Comparison of ENCODE assay signal across 8 cellular contexts in the genomic region with DNA sequence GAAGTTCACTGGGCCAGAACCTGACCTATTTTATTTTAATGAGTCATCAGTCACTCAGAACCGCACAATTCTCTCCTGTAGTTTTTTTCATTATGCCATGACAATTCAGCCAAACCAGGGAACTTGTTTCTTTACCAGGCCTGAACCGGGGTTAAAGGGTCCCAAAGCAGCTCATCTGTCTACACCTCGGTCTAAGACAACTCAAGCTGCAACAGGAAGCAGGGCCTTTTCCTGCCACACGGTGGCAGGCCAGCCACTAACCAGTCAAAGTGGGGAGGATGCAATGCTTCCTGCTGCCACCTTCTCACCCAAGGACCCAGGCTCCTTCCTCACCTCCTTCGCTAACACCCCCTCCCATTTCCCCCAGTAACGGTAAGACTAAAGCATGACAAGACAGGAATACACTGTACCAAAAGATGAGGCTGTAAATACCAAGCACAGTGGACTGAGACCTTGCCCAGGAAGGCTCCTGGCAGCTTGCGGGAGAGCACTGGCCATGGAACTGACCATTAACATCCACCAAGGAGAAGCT. TPM values are rescaled to one million over a fixed set of nuclear protein-coding genes. Genes with fewer than 3 reads are reported as not detected.
DNase-seq lines count a peak whose midpoint lies in the region; ATAC-seq and TF ChIP-seq lines count a peak whose summit lies in the region.

No MANE protein-coding gene starts in this region.

- peaks cover 6% of the 10 kb centered on the region for H3K4me1 Mint-ChIP-seq in activated CD8-positive, alpha-beta T cell treated with anti-CD3 and anti-CD28 coated beads, Interleukin-2, amount 10 ng/mL, durations not matched to agents 7 days and 5 days (ENCODE audit: low read depth)
- no peaks in the 10 kb centered on the region for H3K4me1 Mint-ChIP-seq in endodermal cell
- H3K4me1 Mint-ChIP-seq in naive thymus-derived CD8-positive, alpha-beta T cell, result peaks cover 0 to 3% (median 2%) of the 10 kb centered on the region in 4 donors
- H3K4me1 Mint-ChIP-seq in stimulated activated naive CD8-positive, alpha-beta T cell treated with anti-CD3 and anti-CD28 coated beads, Interleukin-15, amount 100 ng/mL, for 72 hours, result no peaks in the 10 kb centered on the region

- H3K9me3 ChIP-seq in endodermal cell (ENCODE audit: control insufficient read depth, low read length), result no peaks in the 10 kb centered on the region

- peak; percentile 72 for TF ChIP-seq CTCF in GM10248 (IDR thresholded peaks at IDR 0.05; ENCODE audit: control extremely low read depth, extremely low read depth, low read depth, missing control alignments)
- peak; percentile 92 for TF ChIP-seq CTCF in endodermal cell (conservative IDR thresholded peaks at IDR 0.05)

- CTCF ChIA-PET in GM10248 (lab: Yijun Ruan, JAX), result interaction anchor here (0.6 to 5.1 kb wide), 45 partner anchors 10 to 560 kb away, joined by 3 to 137 read pairs (median 5); partner anchors contain the start of gene ACKR3
- CTCF ChIA-PET in activated CD8-positive, alpha-beta T cell treated with anti-CD3 and anti-CD28 coated beads, Interleukin-2, amount 10 ng/mL, durations not matched to agents 7 days and 5 days (lab: Charles Lee), result interaction anchor here (0.6 to 9.1 kb wide), 30 partner anchors 10 to 573 kb away, joined by 3 to 347 read pairs (median 4); partner anchors contain the start of genes ACKR3 and COPS8

- no peak overlapping the region for H3K4me3 Mint-ChIP-seq in activated CD8-positive, alpha-beta T cell treated with anti-CD3 and anti-CD28 coated beads, Interleukin-2, amount 10 ng/mL, durations not matched to agents 7 days and 5 days
- H3K4me3 Mint-ChIP-seq in endodermal cell, result no peak overlapping the region
- H3K4me3 Mint-ChIP-seq in naive thymus-derived CD8-positive, alpha-beta T cell, result no peak overlapping the region
- H3K4me3 Mint-ChIP-seq in stimulated activated naive CD8-positive, alpha-beta T cell treated with anti-CD3 and anti-CD28 coated beads, Interleukin-15, amount 100 ng/mL, for 72 hours, result no peak overlapping the region

- no peak overlapping the region for H3K27ac ChIP-seq in endodermal cell (ENCODE audit: low read depth, low read length)

- no peaks in the 10 kb centered on the region for H3K9me3 Mint-ChIP-seq in activated CD8-positive, alpha-beta T cell treated with anti-CD3 and anti-CD28 coated beads, Interleukin-2, amount 10 ng/mL, durations not matched to agents 7 days and 5 days (ENCODE audit: insufficient read depth)
- H3K9me3 Mint-ChIP-seq in endodermal cell, result no peaks in the 10 kb centered on the region
- no peaks in the 10 kb centered on the region for H3K9me3 Mint-ChIP-seq in naive thymus-derived CD8-positive, alpha-beta T cell
- no peaks in the 10 kb centered on the region for H3K9me3 Mint-ChIP-seq in stimulated activated naive CD8-positive, alpha-beta T cell treated with anti-CD3 and anti-CD28 coated beads, Interleukin-15, amount 100 ng/mL, for 72 hours

- H3K27ac Mint-ChIP-seq in activated CD8-positive, alpha-beta T cell treated with anti-CD3 and anti-CD28 coated beads, Interleukin-2, amount 10 ng/mL, durations not matched to agents 7 days and 5 days, result no peak overlapping the region
- no peak overlapping the region for H3K27ac Mint-ChIP-seq in endodermal cell
- H3K27ac Mint-ChIP-seq in naive thymus-derived CD8-positive, alpha-beta T cell, result no peak overlapping the region
- H3K27ac Mint-ChIP-seq in stimulated activated naive CD8-positive, alpha-beta T cell treated with anti-CD3 and anti-CD28 coated beads, Interleukin-15, amount 100 ng/mL, for 72 hours, result no peak overlapping the region

- POLR2A ChIA-PET in GM10248 (lab: Yijun Ruan, JAX), result no interaction called here
- POLR2A ChIA-PET in activated CD8-positive, alpha-beta T cell treated with anti-CD3 and anti-CD28 coated beads, Interleukin-2, amount 10 ng/mL, durations not matched to agents 7 days and 5 days (lab: Charles Lee), result interaction anchor here (0.6 to 1.7 kb wide), 3 partner anchors 29 to 57 kb away, joined by 3 to 12 read pairs (median 4); partner anchors contain the start of gene ACKR3
- POLR2A ChIA-PET in naive thymus-derived CD8-positive, alpha-beta T cell (lab: Charles Lee), result interaction anchor here (1.2 to 5.1 kb wide), 5 partner anchors 20 to 56 kb away, joined by 3 to 48 read pairs (median 6); partner anchors contain the start of gene ACKR3

- no peak overlapping the region for H3K4me3 ChIP-seq in endodermal cell (ENCODE audit: low read length)

- 40 to 58% methylated on average over 4 to 7 of the region's 7 CpGs for WGBS in endodermal cell (ENCODE audit: insufficient coverage in 1 of 2, insufficient read length in 1 of 2), 2 experiments

- H3K27me3 Mint-ChIP-seq in activated CD8-positive, alpha-beta T cell treated with anti-CD3 and anti-CD28 coated beads, Interleukin-2, amount 10 ng/mL, durations not matched to agents 7 days and 5 days (ENCODE audit: low read depth), result peaks cover 23% of the 10 kb centered on the region
- peaks cover 24% of the 10 kb centered on the region for H3K27me3 Mint-ChIP-seq in endodermal cell (ENCODE audit: insufficient read depth)
- peaks cover 0 to 9% (median 0%) of the 10 kb centered on the region in 5 donors for H3K27me3 Mint-ChIP-seq in naive thymus-derived CD8-positive, alpha-beta T cell
- H3K27me3 Mint-ChIP-seq in stimulated activated naive CD8-positive, alpha-beta T cell treated with anti-CD3 and anti-CD28 coated beads, Interleukin-15, amount 100 ng/mL, for 72 hours, result no peaks in the 10 kb centered on the region

- no peaks in the 10 kb centered on the region for H3K27me3 ChIP-seq in endodermal cell (ENCODE audit: control insufficient read depth, insufficient read depth, low read length, poor library complexity, severe bottlenecking)

- H3K9ac ChIP-seq in endodermal cell (ENCODE audit: extremely low read depth, low read length, poor library complexity, severe bottlenecking), result no peak overlapping the region

- H3K36me3 Mint-ChIP-seq in activated CD8-positive, alpha-beta T cell treated with anti-CD3 and anti-CD28 coated beads, Interleukin-2, amount 10 ng/mL, durations not matched to agents 7 days and 5 days (ENCODE audit: low read depth), result no peaks in the 10 kb centered on the region
- H3K36me3 Mint-ChIP-seq in endodermal cell (ENCODE audit: low read depth), result no peaks in the 10 kb centered on the region
- H3K36me3 Mint-ChIP-seq in naive thymus-derived CD8-positive, alpha-beta T cell, result no peaks in the 10 kb centered on the region

- H3K4me1 ChIP-seq in endodermal cell (ENCODE audit: control insufficient read depth, insufficient read depth, low read length), result no peaks in the 10 kb centered on the region

- H3K36me3 ChIP-seq in endodermal cell (ENCODE audit: control insufficient read depth, insufficient read depth, low read length), result no peaks in the 10 kb centered on the region

- DNase-seq in GM10248 (ENCODE audit: extremely low spot score), result peak; percentile 72
- DNase-seq in HCEC 1CT, result peak; percentile 28
- peak; percentile 19 for DNase-seq in NCI-H524 treated with DMSO at 0.1 percent for 48 hours (lab: John Stamatoyannopoulos, UW)
- DNase-seq in activated CD8-positive, alpha-beta T cell treated with anti-CD3 and anti-CD28 coated beads, Interleukin-2, amount 10 ng/mL, durations not matched to agents 7 days and 5 days, result peak; percentile 83
- peak; percentile 89 for DNase-seq in endodermal cell
- peak; percentile 49 to 82 (median 66) for DNase-seq in naive thymus-derived CD8-positive, alpha-beta T cell
- DNase-seq in stimulated activated naive CD8-positive, alpha-beta T cell treated with anti-CD3 and anti-CD28 coated beads, Interleukin-15, amount 100 ng/mL, for 72 hours, result peak; percentile 64 to 73
- DNase-seq in NCI-H1436 (lab: John Stamatoyannopoulos, UW), result no peak

- ATAC-seq in activated CD8-positive, alpha-beta T cell treated with anti-CD3 and anti-CD28 coated beads, Interleukin-2, amount 10 ng/mL, durations not matched to agents 7 days and 5 days, result peak; percentile 97
- peak; percentile 98 to 100 for ATAC-seq in naive thymus-derived CD8-positive, alpha-beta T cell
- ATAC-seq in stimulated activated naive CD8-positive, alpha-beta T cell treated with anti-CD3 and anti-CD28 coated beads, Interleukin-15, amount 100 ng/mL, for 72 hours, result peak; percentile 98

RNA-seq across cellular contexts. Expression of gene ACKR3, which starts 56.7 kb away (rescaled TPM):
- total RNA-seq in activated CD8-positive, alpha-beta T cell treated with anti-CD3 and anti-CD28 coated beads, Interleukin-2, amount 10 ng/mL, durations not matched to agents 7 days and 5 days, result 1 to 10 TPM; 3.6 TPM
- 100 to 1,000 TPM in 1 of 2 donors, 10 to 100 TPM in 1; 76.9 to 110 TPM for total RNA-seq in endodermal cell
- polyA plus RNA-seq in endodermal cell (2013, experiment 1 of 2), result 53.8 TPM
- 66.2 TPM for polyA plus RNA-seq in endodermal cell (2013, experiment 2 of 2)
- 1 to 10 TPM; 5.0 to 6.1 TPM for total RNA-seq in naive thymus-derived CD8-positive, alpha-beta T cell
- 1 to 10 TPM; 2.4 to 5.6 (median 4.2) TPM for polyA plus RNA-seq in naive thymus-derived CD8-positive, alpha-beta T cell

Comparison
In these comparisons a context has a peak if more than half of its experiments do, and no peak if none do; other contexts are left out.
1. RNA of gene ACKR3, which starts 56.7 kb away (total RNA-seq): 76.9 to 110 TPM in endodermal cell; 5.0 to 6.1 TPM in naive thymus-derived CD8-positive, alpha-beta T cell and 3.6 TPM in activated CD8-positive, alpha-beta T cell treated with anti-CD3 and anti-CD28 coated beads, Interleukin-2, amount 10 ng/mL, durations not matched to agents 7 days and 5 days; every median in the first group is over 10 times any median in the second.
2. Peak in every context shown above with its lines, with median percentiles within 50 percentile points of each other: ATAC-seq.